ENCODE assay signal across 9 cellular contexts in the genomic region with DNA sequence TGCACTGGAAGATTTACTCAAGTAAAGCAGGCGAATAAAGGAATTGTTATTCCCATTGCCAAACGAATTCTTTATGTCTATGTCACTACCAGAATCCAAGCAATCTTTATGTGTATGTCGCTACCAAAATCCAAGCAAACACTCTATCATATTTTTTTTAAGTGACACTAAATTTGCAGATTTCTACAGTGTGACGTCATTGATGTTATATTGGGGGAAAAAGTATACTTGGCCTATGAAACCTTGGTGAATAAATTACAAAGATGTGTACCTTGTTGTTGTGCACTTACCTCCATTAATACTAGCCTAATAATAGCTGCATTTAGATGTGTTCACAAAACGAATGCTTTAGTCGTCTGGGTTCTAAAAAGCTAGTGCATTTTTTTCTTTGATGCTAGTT. TPM values are rescaled to one million over a fixed set of nuclear protein-coding genes. Genes with fewer than 3 reads are reported as not detected.
DNase-seq lines count a peak whose midpoint lies in the region; ATAC-seq and TF ChIP-seq lines count a peak whose summit lies in the region.
"Had no signal": no experiment of that assay in that cellular context is flagged by ENCODE, and none has a peak within 500 bp of the region (broad histone marks: within the 10 kb centered on the region; RNA-seq: fewer than 3 reads in every experiment).

No MANE protein-coding gene starts in this region.

- no peak overlapping the region for H3K27ac Mint-ChIP-seq in activated CD4-positive, alpha-beta memory T cell treated with anti-CD3 and anti-CD28 coated beads for 36 hours

- H3K4me3 ChIP-seq in GM12875 (ENCODE audit: low read depth, low read length), result peak overlapping the region; percentile 74
- H3K4me3 ChIP-seq in iPS-11a (ENCODE audit: low read depth, low read length), result peak overlapping the region; percentile 97
- no peak overlapping the region for H3K4me3 ChIP-seq in upper lobe of right lung

- no peaks in the 10 kb centered on the region for H3K27me3 ChIP-seq in upper lobe of right lung

- H3K36me3 Mint-ChIP-seq in activated CD4-positive, alpha-beta memory T cell treated with anti-CD3 and anti-CD28 coated beads for 36 hours, result peaks cover 20% of the 10 kb centered on the region

- H3K36me3 ChIP-seq in upper lobe of right lung, result no peaks in the 10 kb centered on the region

- TF ChIP-seq CTCF in 22Rv1 (IDR thresholded peaks at IDR 0.05), result no peak
- no peak for TF ChIP-seq CTCF in GM12875 (IDR thresholded peaks at IDR 0.05; ENCODE audit: borderline replicate concordance, insufficient read depth, low read depth, low read length)
- no peak for TF ChIP-seq CTCF in upper lobe of right lung (IDR thresholded peaks at IDR 0.05)

- H3K9me3 Mint-ChIP-seq in activated CD4-positive, alpha-beta memory T cell treated with anti-CD3 and anti-CD28 coated beads for 36 hours, result no peaks in the 10 kb centered on the region

- DNase-seq in activated CD4-positive, alpha-beta memory T cell treated with anti-CD3 and anti-CD28 coated beads for 36 hours, result no peak
- DNase-seq in NCI-H187 treated with DMSO at 0.1 percent for 48 hours (lab: John Stamatoyannopoulos, UW) (no peak), cortex of kidney (lab: John Stamatoyannopoulos, UW) (no peak), upper lobe of right lung (no peak), KBM-7 (no peak)
- DNase-seq: activated gamma-delta T cell treated with Interleukin-2 at 50 U/mL for 16 hours had no signal

- H3K4me3 Mint-ChIP-seq in activated CD4-positive, alpha-beta memory T cell treated with anti-CD3 and anti-CD28 coated beads for 36 hours, result peak overlapping the region; percentile 94

- H3K4me1 Mint-ChIP-seq in activated CD4-positive, alpha-beta memory T cell treated with anti-CD3 and anti-CD28 coated beads for 36 hours (ENCODE audit: low read depth), result peaks cover 28% of the 10 kb centered on the region

- CTCF ChIA-PET in activated CD4-positive, alpha-beta memory T cell treated with anti-CD3 and anti-CD28 coated beads for 36 hours (lab: Charles Lee), result no interaction called here

- intact Hi-C loops in activated CD4-positive, alpha-beta memory T cell treated with anti-CD3 and anti-CD28 coated beads for 36 hours (cut with micrococcal nuclease), result loop anchor here (2.0 kb wide), 2 partner anchors 773 to 1747 kb away; partner anchors contain the start of gene TENT5A
- intact Hi-C loops in upper lobe of right lung (cut with DNase I), result no loop called here

- in situ Hi-C loops in KBM-7 (cut with MboI; ENCODE audit: low pct_unique_long_range_greater_than_20kb, low sequenced_read_pairs), result no loop called here

- H3K9me3 ChIP-seq in upper lobe of right lung, result no peaks in the 10 kb centered on the region

- peaks cover 3% of the 10 kb centered on the region for H3K27me3 Mint-ChIP-seq in activated CD4-positive, alpha-beta memory T cell treated with anti-CD3 and anti-CD28 coated beads for 36 hours

- peaks cover 10% of the 10 kb centered on the region for H3K4me1 ChIP-seq in upper lobe of right lung

- peak overlapping the region; percentile 89; the same call in 1 of the 2 replicates for H3K27ac ChIP-seq in 22Rv1
- no peak overlapping the region for H3K27ac ChIP-seq in upper lobe of right lung

- POLR2A ChIA-PET in activated CD4-positive, alpha-beta memory T cell treated with anti-CD3 and anti-CD28 coated beads for 36 hours (lab: Charles Lee), result interaction anchor here (1.0 kb wide), 1 partner anchor 101 kb away, joined by 4 read pairs; the partner anchor contains the start of gene BCKDHB

- ATAC-seq in upper lobe of right lung, result no peak

RNA-seq across cellular contexts. Expression of gene TTK, which starts 1.0 kb away (rescaled TPM):
- 10 to 100 TPM; 37.2 to 39.4 TPM for total RNA-seq in activated CD4-positive, alpha-beta memory T cell treated with anti-CD3 and anti-CD28 coated beads for 36 hours
- total RNA-seq in upper lobe of right lung, result 0.55 TPM

RNA-seq across cellular contexts. Expression of gene ELOVL4, which starts 58.1 kb away (rescaled TPM):
- total RNA-seq in activated CD4-positive, alpha-beta memory T cell treated with anti-CD3 and anti-CD28 coated beads for 36 hours, result 1 to 10 TPM; 1.3 to 1.6 TPM
- 0.17 TPM for total RNA-seq in upper lobe of right lung

Comparison
In these comparisons a context has a peak if more than half of its experiments do, and no peak if none do; other contexts are left out.
1. RNA of gene TTK, which starts 1.0 kb away (total RNA-seq): 37.2 to 39.4 TPM in activated CD4-positive, alpha-beta memory T cell treated with anti-CD3 and anti-CD28 coated beads for 36 hours; 0.55 TPM in upper lobe of right lung (single experiment); every median in the first group is over 10 times any median in the second.